8 cellular contexts compared by ENCODE assay signal in genomic region chr7:24978837-24979469, GRCh38. TPM values are rescaled to one million over a fixed set of nuclear protein-coding genes. Genes with fewer than 3 reads are reported as not detected.
DNase-seq lines count a peak whose midpoint lies in the region; ATAC-seq and TF ChIP-seq lines count a peak whose summit lies in the region.

No MANE protein-coding gene starts in this region.

- peaks cover 0 to 41% (median 4%) of the 10 kb centered on the region in 3 donors for H3K4me1 ChIP-seq in gastroesophageal sphincter

- WGBS in gastroesophageal sphincter (ENCODE audit: low coverage in 1 of 2), 2 donors = 2 to 7% methylated on average over 15 of the region's 29 CpGs

- H3K4me3 Mint-ChIP-seq in activated CD4-positive, alpha-beta memory T cell treated with anti-CD3 and anti-CD28 coated beads, Interleukin-2, amount 10 ng/mL, durations not matched to agents 7 days and 5 days = peak overlapping the region; percentile 90

- ATAC-seq in GM18505 (IDR thresholded peaks at IDR 0.05; ENCODE audit: unreplicated experiment) (no peak), HG02885 (IDR thresholded peaks at IDR 0.05; ENCODE audit: poor library complexity, unreplicated experiment) (peak; percentile 0), gastroesophageal sphincter (no peak)

- H3K27ac ChIP-seq in gastroesophageal sphincter = peak overlapping the region; percentile 29 to 92 (median 92)

- no peaks in the 10 kb centered on the region for H3K9me3 Mint-ChIP-seq in activated CD4-positive, alpha-beta memory T cell treated with anti-CD3 and anti-CD28 coated beads, Interleukin-2, amount 10 ng/mL, durations not matched to agents 7 days and 5 days

- H3K27me3 ChIP-seq in gastroesophageal sphincter = no peaks in the 10 kb centered on the region

- POLR2A ChIA-PET in activated CD4-positive, alpha-beta memory T cell treated with anti-CD3 and anti-CD28 coated beads, Interleukin-2, amount 10 ng/mL, durations not matched to agents 7 days and 5 days (lab: Charles Lee) = interaction anchor here (0.6 to 7.1 kb wide), 42 partner anchors 9 to 1306 kb away, joined by 3 to 174 read pairs (median 6); partner anchors contain the start of gene CYCS

- peak; percentile 63 for TF ChIP-seq POLR2A in GM18505 (IDR thresholded peaks at IDR 0.05; ENCODE audit: borderline replicate concordance, extremely low read depth, insufficient read depth, insufficient read length)
- TF ChIP-seq POLR2A in gastroesophageal sphincter (IDR thresholded peaks at IDR 0.05) = no peak

- TF ChIP-seq EP300 in gastroesophageal sphincter (IDR thresholded peaks at IDR 0.05) = no peak

- CTCF ChIA-PET in activated CD4-positive, alpha-beta memory T cell treated with anti-CD3 and anti-CD28 coated beads, Interleukin-2, amount 10 ng/mL, durations not matched to agents 7 days and 5 days (lab: Charles Lee) = interaction anchor here (0.6 to 8.1 kb wide), 46 partner anchors 9 to 176 kb away, joined by 3 to 90 read pairs (median 5); partner anchors contain the start of gene CYCS

- TF ChIP-seq CTCF in gastroesophageal sphincter (IDR thresholded peaks at IDR 0.05) (no peak), retinal pigment epithelial cell (conservative IDR thresholded peaks at IDR 0.05; ENCODE audit: low read depth, low read length) (no peak)

- H3K27ac Mint-ChIP-seq in activated CD4-positive, alpha-beta memory T cell treated with anti-CD3 and anti-CD28 coated beads, Interleukin-2, amount 10 ng/mL, durations not matched to agents 7 days and 5 days = peak overlapping the region; percentile 88

- peaks cover 67% of the 10 kb centered on the region for H3K4me1 Mint-ChIP-seq in activated CD4-positive, alpha-beta memory T cell treated with anti-CD3 and anti-CD28 coated beads, Interleukin-2, amount 10 ng/mL, durations not matched to agents 7 days and 5 days

- peak overlapping the region; percentile 44 to 86 for H3K4me3 ChIP-seq in gastroesophageal sphincter
- peak overlapping the region; percentile 68 for H3K4me3 ChIP-seq in retinal pigment epithelial cell (ENCODE audit: low read length)

- DNase-seq in activated CD4-positive, alpha-beta memory T cell treated with anti-CD3 and anti-CD28 coated beads, Interleukin-2, amount 10 ng/mL, durations not matched to agents 7 days and 5 days = peak; percentile 23
- DNase-seq in retinal pigment epithelial cell (ENCODE audit: low read depth) (no peak), NCI-H1930 (lab: John Stamatoyannopoulos, UW) (no peak), HPDE6-E6E7 (ENCODE audit: extremely low spot score) (no peak), occipital lobe (lab: John Stamatoyannopoulos, UW) (no peak)

- no peaks in the 10 kb centered on the region for H3K27me3 Mint-ChIP-seq in activated CD4-positive, alpha-beta memory T cell treated with anti-CD3 and anti-CD28 coated beads, Interleukin-2, amount 10 ng/mL, durations not matched to agents 7 days and 5 days

- H3K36me3 Mint-ChIP-seq in activated CD4-positive, alpha-beta memory T cell treated with anti-CD3 and anti-CD28 coated beads, Interleukin-2, amount 10 ng/mL, durations not matched to agents 7 days and 5 days (ENCODE audit: low read depth) = peaks cover 44% of the 10 kb centered on the region

- H3K36me3 ChIP-seq in gastroesophageal sphincter = no peaks in the 10 kb centered on the region

- no peaks in the 10 kb centered on the region for H3K9me3 ChIP-seq in gastroesophageal sphincter

RNA-seq across cellular contexts. Expression of gene OSBPL3, which starts 1.0 kb away (rescaled TPM):
- total RNA-seq in activated CD4-positive, alpha-beta memory T cell treated with anti-CD3 and anti-CD28 coated beads, Interleukin-2, amount 10 ng/mL, durations not matched to agents 7 days and 5 days = 10 to 100 TPM; 90.3 to 99.9 TPM
- total RNA-seq in gastroesophageal sphincter (10 to 100 TPM in 1 of 4 donors, 1 to 10 TPM in 3; 3.2 to 11.4 (median 6.4) TPM), occipital lobe (7.3 TPM)

Comparison
In these comparisons a context has a peak if more than half of its experiments do, and no peak if none do; other contexts are left out.
1. RNA of gene OSBPL3, which starts 1.0 kb away (total RNA-seq): 90.3 to 99.9 TPM in activated CD4-positive, alpha-beta memory T cell treated with anti-CD3 and anti-CD28 coated beads, Interleukin-2, amount 10 ng/mL, durations not matched to agents 7 days and 5 days; 3.2 to 11.4 TPM in gastroesophageal sphincter and 7.3 TPM in occipital lobe (single experiment); every median in the first group is over 4 times any median in the second.